In the genomic region with DNA sequence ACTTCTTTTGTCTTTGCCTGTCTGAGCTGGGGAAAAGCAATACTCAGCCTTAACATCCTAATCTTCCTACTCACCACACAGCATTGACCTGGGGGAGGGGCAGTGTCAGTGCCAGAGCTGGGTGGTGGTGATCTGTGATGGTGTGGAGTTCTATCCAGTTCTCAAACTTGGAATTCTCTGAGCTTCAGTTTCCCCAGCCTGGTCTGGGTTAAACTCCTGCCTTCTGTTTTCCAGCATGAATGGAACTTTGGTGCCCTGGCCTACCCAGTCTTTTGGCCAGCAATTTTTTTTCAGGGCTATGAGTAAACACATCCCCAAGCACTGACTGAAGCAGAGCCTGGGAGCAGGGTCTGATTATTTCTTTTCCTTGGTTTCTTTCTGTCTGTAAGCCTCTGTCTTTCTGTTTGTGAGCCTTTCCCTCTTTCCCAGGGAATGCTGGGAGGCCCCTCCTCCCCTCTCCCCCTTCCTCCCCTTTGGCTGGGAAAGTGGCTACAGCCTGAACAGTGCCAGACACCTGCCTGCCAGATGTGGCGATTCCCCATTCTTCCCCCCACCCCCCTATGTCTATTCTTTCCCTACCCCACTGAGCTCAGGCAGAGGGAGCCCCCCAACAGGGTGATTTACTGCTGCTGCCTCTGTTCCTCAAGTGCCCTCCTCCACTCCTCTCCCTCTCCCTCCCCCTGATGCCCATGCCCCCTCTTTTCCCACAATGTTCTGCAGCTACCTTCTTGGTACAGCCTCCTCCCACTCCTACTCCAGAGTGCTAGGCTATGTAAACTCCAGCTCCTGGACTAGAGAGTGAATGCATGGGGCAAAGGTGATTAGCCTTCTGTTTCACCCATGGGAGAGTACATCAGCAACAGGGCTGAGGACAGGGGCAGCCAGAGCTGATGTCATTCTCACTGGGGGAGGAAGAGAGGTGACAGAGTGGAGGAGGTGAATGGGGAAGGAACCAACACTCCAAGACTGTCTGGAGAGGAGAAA, we compare ENCODE assay signal across 9 cellular contexts. TPM values are rescaled to one million over a fixed set of nuclear protein-coding genes. Genes with fewer than 3 reads are reported as not detected.
A peak's percentile ranks its signal among the peaks of the same experiment; 100 is the strongest.
DNase-seq lines count a peak whose midpoint lies in the region; ATAC-seq and TF ChIP-seq lines count a peak whose summit lies in the region.
"Had no signal": no experiment of that assay in that cellular context is flagged by ENCODE, and none has a peak within 500 bp of the region (broad histone marks: within the 10 kb centered on the region; RNA-seq: fewer than 3 reads in every experiment).

No MANE protein-coding gene starts in this region.

- ATAC-seq in omental fat pad (ENCODE audit: low FRiP score) (peak; percentile 52), GM18520 (IDR thresholded peaks at IDR 0.05; ENCODE audit: unreplicated experiment) (no peak), HG03342 (IDR thresholded peaks at IDR 0.05; ENCODE audit: unreplicated experiment) (no peak)
- ATAC-seq: GM12878 had no signal

- DNase-seq in DMS79 (lab: John Stamatoyannopoulos, UW) (peak; percentile 15), NCI-H69 (lab: John Stamatoyannopoulos, UW) (peak; percentile 97), fibroblast of peridontal ligament (ENCODE audit: extremely low read depth) (peak; percentile 59), omental fat pad (ENCODE audit: low spot score) (no peak), SKM-1 (lab: John Stamatoyannopoulos, UW; ENCODE audit: unreplicated experiment) (no peak), activated T-cell treated with anti-CD3 and anti-CD28 coated beads for 4 hours (no peak)

- no peak for TF ChIP-seq CTCF in omental fat pad (IDR thresholded peaks at IDR 0.05)

RNA-seq across cellular contexts. Expression of gene GPR84, which starts 11.1 kb away (rescaled TPM):
- 1 to 10 TPM in 3 of 4 donors, not detected in 1; 1.0 to 3.5 (median 2.9) TPM for total RNA-seq in omental fat pad

RNA-seq across cellular contexts. Expression of gene COPZ1, which starts 28.3 kb away (rescaled TPM):
- total RNA-seq in omental fat pad, result 100 to 1,000 TPM in 1 of 4 donors, 10 to 100 TPM in 3; 55.5 to 114 (median 81.8) TPM

RNA-seq across cellular contexts. Expression of gene ZNF385A, which starts 31.4 kb away (rescaled TPM):
- total RNA-seq in omental fat pad, result 10 to 100 TPM in 3 of 4 donors, 1 to 10 TPM in 1; 9.5 to 36.3 (median 21.8) TPM

RNA-seq across cellular contexts. Expression of gene NFE2, which starts 52.4 kb away (rescaled TPM):
- total RNA-seq in omental fat pad, result 10 to 100 TPM in 1 of 4 donors, 1 to 10 TPM in 2, under 1 TPM in 1; 0.72 to 16.9 (median 2.1) TPM

Comparison
In these comparisons a context has a peak if more than half of its experiments do, and no peak if none do; other contexts are left out.
1. DNase-seq: peak in DMS79 (single experiment), NCI-H69 (single experiment) and fibroblast of peridontal ligament (single experiment); none in omental fat pad (single experiment), SKM-1 (single experiment) and activated T-cell treated with anti-CD3 and anti-CD28 coated beads for 4 hours (single experiment).